ENCODE assay signal across 8 cellular contexts in genomic region chr12:132761032-132761910, GRCh38. TPM values are rescaled to one million over a fixed set of nuclear protein-coding genes. Genes with fewer than 3 reads are reported as not detected.
DNase-seq lines count a peak whose midpoint lies in the region; ATAC-seq lines count a peak whose summit lies in the region.

Gene ANKLE2 (minus strand): TSS chr12:132761832. CDS start chr12:132761798, 34 bp downstream.

- H3K4me1 ChIP-seq in effector memory CD4-positive, alpha-beta T cell (ENCODE audit: control insufficient read depth, insufficient read depth, low read length, poor library complexity, severe bottlenecking): peaks cover 15% of the 10 kb centered on the region
- H3K4me1 ChIP-seq in mesodermal cell (ENCODE audit: control insufficient read depth, insufficient read depth, low read length, poor library complexity, severe bottlenecking): peaks cover 4% of the 10 kb centered on the region

- WGBS in mesodermal cell (ENCODE audit: insufficient coverage in 2 of 2), 2 experiments: 0% methylated on average over 76 to 87 of the region's 95 CpGs

- DNase-seq in NCI-H345 (lab: John Stamatoyannopoulos, UW) (peak; percentile 59), NCI-H345 treated with DMSO at 0.1 percent for 48 hours (lab: John Stamatoyannopoulos, UW; ENCODE audit: unreplicated experiment) (no peak), NCI-H2171 treated with DMSO at 0.1 percent for 48 hours (lab: John Stamatoyannopoulos, UW) (peak; percentile 6)
- DNase-seq in activated CD8-positive, alpha-beta memory T cell treated with anti-CD3 and anti-CD28 coated beads for 1 hour (ENCODE audit: extremely low read depth in 1 of 2, low read depth in 1 of 2): peak; percentile 49 to 52
- peak; percentile 44 to 47 (median 45) for DNase-seq in effector memory CD4-positive, alpha-beta T cell
- DNase-seq in stimulated activated CD8-positive, alpha-beta memory T cell treated with anti-CD3 and anti-CD28 coated beads, Interleukin-15, amount 100 ng/mL, for 4 hours (ENCODE audit: low read depth in 2 of 2): peak; percentile 39 to 49

- H3K4me3 ChIP-seq in effector memory CD4-positive, alpha-beta T cell (ENCODE audit: insufficient read depth, low read depth, low read length, poor library complexity, severe bottlenecking): peak within 1 kb of the TSS; percentile 74
- peak within 1 kb of the TSS; percentile 91 for H3K4me3 ChIP-seq in mesodermal cell (ENCODE audit: extremely low read depth, insufficient read depth, low read length, poor library complexity, severe bottlenecking)

- peak within 1 kb of the TSS; percentile 92 for H3K27ac ChIP-seq in effector memory CD4-positive, alpha-beta T cell (ENCODE audit: insufficient read depth, low read length, poor library complexity, severe bottlenecking)
- peak within 1 kb of the TSS; percentile 96 for H3K27ac ChIP-seq in mesodermal cell (ENCODE audit: low read depth, low read length, severe bottlenecking)

- no peaks in the 10 kb centered on the region for H3K9me3 ChIP-seq in effector memory CD4-positive, alpha-beta T cell (ENCODE audit: control insufficient read depth, low read length)
- no peaks in the 10 kb centered on the region for H3K9me3 ChIP-seq in mesodermal cell (ENCODE audit: control insufficient read depth, low read length)

- no peaks in the 10 kb centered on the region for H3K27me3 ChIP-seq in effector memory CD4-positive, alpha-beta T cell (replicated peaks; ENCODE audit: control insufficient read depth, insufficient read depth, low read length, poor library complexity, severe bottlenecking)

- ATAC-seq in HG02763 (IDR thresholded peaks at IDR 0.05; ENCODE audit: unreplicated experiment): peak; percentile 41

- no peaks in the 10 kb centered on the region for H3K36me3 ChIP-seq in effector memory CD4-positive, alpha-beta T cell (ENCODE audit: control insufficient read depth, insufficient read depth, low read length)
- peaks cover 37% of the 10 kb centered on the region for H3K36me3 ChIP-seq in mesodermal cell (ENCODE audit: control insufficient read depth, insufficient read depth, low read length)

RNA-seq across cellular contexts. Expression of gene ANKLE2, which starts in this region (rescaled TPM):
- polyA plus RNA-seq in mesodermal cell (2013, experiment 1 of 2): 57.5 TPM
- 46.3 TPM for polyA plus RNA-seq in mesodermal cell (2013, experiment 2 of 2)
